20 cellular contexts compared by ENCODE assay signal in the genomic region with DNA sequence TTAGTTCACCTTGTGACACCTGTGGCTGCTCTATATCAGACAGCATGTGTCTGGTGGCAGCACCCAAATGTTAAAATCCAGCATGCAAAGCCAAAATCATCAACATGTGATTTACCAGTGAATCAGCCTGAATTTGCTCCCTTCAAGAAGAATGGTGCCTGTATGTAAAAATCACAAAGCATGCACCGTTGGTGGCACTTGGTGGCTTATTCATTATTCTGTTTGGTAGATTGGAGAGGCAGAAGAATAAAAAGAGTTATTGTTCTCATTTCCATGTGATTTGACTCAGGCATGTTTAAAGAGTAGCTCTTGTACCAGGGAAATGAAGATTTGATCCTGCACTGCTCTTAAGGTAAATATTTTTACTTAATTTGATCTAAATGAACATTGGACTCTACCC.
DNase-seq lines count a peak whose midpoint lies in the region; ATAC-seq and TF ChIP-seq lines count a peak whose summit lies in the region.
"Had no signal": no experiment of that assay in that cellular context is flagged by ENCODE, and none has a peak within 500 bp of the region (broad histone marks: within the 10 kb centered on the region; RNA-seq: fewer than 3 reads in every experiment).

No MANE protein-coding gene starts in this region.

- H3K4me1 Mint-ChIP-seq in GM23338, result peaks cover 11% of the 10 kb centered on the region
- peaks cover 14% of the 10 kb centered on the region for H3K4me1 Mint-ChIP-seq in neural progenitor cell
- peaks cover 25% of the 10 kb centered on the region for H3K4me1 Mint-ChIP-seq in progenitor cell of endocrine pancreas (ENCODE audit: low read depth)
- H3K4me1 Mint-ChIP-seq: CD14-positive monocyte; CD4-positive, alpha-beta memory T cell had no signal

- ATAC-seq in GM23338, result no peak
- ATAC-seq in GM18517 (IDR thresholded peaks at IDR 0.05; ENCODE audit: unreplicated experiment), result no peak
- ATAC-seq: A549 had no signal

- no peaks in the 10 kb centered on the region for H3K36me3 Mint-ChIP-seq in GM23338 (ENCODE audit: low read depth)
- H3K36me3 Mint-ChIP-seq in neural progenitor cell, result no peaks in the 10 kb centered on the region
- no peaks in the 10 kb centered on the region for H3K36me3 Mint-ChIP-seq in progenitor cell of endocrine pancreas (ENCODE audit: insufficient read depth)
- H3K36me3 Mint-ChIP-seq: CD14-positive monocyte; CD4-positive, alpha-beta memory T cell had no signal

- H3K4me3 ChIP-seq in GM23338 (no peak overlapping the region), neural progenitor cell (no peak overlapping the region)
- H3K4me3 ChIP-seq: A549, BLaER1 had no signal

- H3K4me1 ChIP-seq in GM23338 (ENCODE audit: insufficient read depth) (peaks cover 8% of the 10 kb centered on the region; the same call in 1 of the 2 replicates), neural progenitor cell (peaks cover 8% of the 10 kb centered on the region)
- H3K4me1 ChIP-seq: A549, BLaER1 had no signal

- DNase-seq in COLO829 (ENCODE audit: low spot score) (peak; percentile 23), GM23338 (ENCODE audit: low spot score) (no peak), NCI-H69 (lab: John Stamatoyannopoulos, UW) (peak; percentile 71), neural progenitor cell (ENCODE audit: low spot score) (no peak), progenitor cell of endocrine pancreas (ENCODE audit: low spot score, unreplicated experiment) (no peak), RPMI8226 (no peak), HK-2 (ENCODE audit: unreplicated experiment) (no peak)
- DNase-seq: AML-193; CD4-positive, alpha-beta memory T cell; DMS 273 treated with DMSO at 0.1 percent for 48 hours; DMS53; DND-41; EL; GOT3; H9; KG1 had no signal

- H3K4me3 Mint-ChIP-seq in GM23338, result no peak overlapping the region
- no peak overlapping the region for H3K4me3 Mint-ChIP-seq in neural progenitor cell
- H3K4me3 Mint-ChIP-seq in progenitor cell of endocrine pancreas (ENCODE audit: low read depth), result no peak overlapping the region
- H3K4me3 Mint-ChIP-seq: CD14-positive monocyte; CD4-positive, alpha-beta memory T cell; H9 had no signal

- H4K20me1 ChIP-seq in GM23338 (replicated peaks; ENCODE audit: insufficient read depth), result no peaks in the 10 kb centered on the region
- H4K20me1 ChIP-seq in neural progenitor cell (ENCODE audit: low read depth), result no peaks in the 10 kb centered on the region
- H4K20me1 ChIP-seq: BLaER1 had no signal

- H3K27me3 Mint-ChIP-seq in GM23338 (ENCODE audit: insufficient read depth, low read depth, poor library complexity) (no peaks in the 10 kb centered on the region), neural progenitor cell (ENCODE audit: insufficient read depth, low read depth) (no peaks in the 10 kb centered on the region), progenitor cell of endocrine pancreas (no peaks in the 10 kb centered on the region)
- H3K27me3 Mint-ChIP-seq: CD4-positive, alpha-beta memory T cell had no signal

- H3K9me3 ChIP-seq in neural progenitor cell (ENCODE audit: low read depth), result no peaks in the 10 kb centered on the region
- H3K9me3 ChIP-seq: A549, BLaER1 had no signal

- H3K27ac ChIP-seq in GM23338 (ENCODE audit: low read depth), result no peak overlapping the region
- H3K27ac ChIP-seq in neural progenitor cell, result no peak overlapping the region
- H3K27ac ChIP-seq: A549, BLaER1 had no signal

- H3K9me3 Mint-ChIP-seq in GM23338 (no peaks in the 10 kb centered on the region), neural progenitor cell (no peaks in the 10 kb centered on the region), progenitor cell of endocrine pancreas (ENCODE audit: low read depth) (no peaks in the 10 kb centered on the region)
- H3K9me3 Mint-ChIP-seq: CD4-positive, alpha-beta memory T cell; H9 had no signal

- TF ChIP-seq CTCF in GM23338 (conservative IDR thresholded peaks at IDR 0.05; ENCODE audit: low read depth in 2 of 2) (no peak), neural progenitor cell (IDR thresholded peaks at IDR 0.05) (no peak), progenitor cell of endocrine pancreas (IDR thresholded peaks at IDR 0.05; ENCODE audit: unreplicated experiment) (no peak)

- H3K79me2 ChIP-seq in GM23338 (replicated peaks; ENCODE audit: insufficient read depth), result no peaks in the 10 kb centered on the region
- no peaks in the 10 kb centered on the region for H3K79me2 ChIP-seq in neural progenitor cell (ENCODE audit: low read depth)

- H3K27me3 ChIP-seq in GM23338 (ENCODE audit: insufficient read depth) (no peaks in the 10 kb centered on the region), neural progenitor cell (no peaks in the 10 kb centered on the region)
- H3K27me3 ChIP-seq: BLaER1 had no signal

- H3K4me2 ChIP-seq in GM23338 (no peak overlapping the region; the same call in 1 of the 2 replicates), neural progenitor cell (no peak overlapping the region)
- H3K4me2 ChIP-seq: A549, BLaER1 had no signal

- no peak overlapping the region for H2AFZ ChIP-seq in GM23338
- H2AFZ ChIP-seq in neural progenitor cell (replicated peaks), result peak overlapping the region; percentile 55

- H3K27ac Mint-ChIP-seq in GM23338 (peak overlapping the region; percentile 10; the same call in 1 of the 2 replicates), neural progenitor cell (no peak overlapping the region), progenitor cell of endocrine pancreas (no peak overlapping the region)
- H3K27ac Mint-ChIP-seq: CD14-positive monocyte; CD4-positive, alpha-beta memory T cell; H9 had no signal

- no peaks in the 10 kb centered on the region for H3K36me3 ChIP-seq in GM23338 (ENCODE audit: insufficient read depth)
- H3K36me3 ChIP-seq in neural progenitor cell, result no peaks in the 10 kb centered on the region
- H3K36me3 ChIP-seq: BLaER1 had no signal

- H3F3A ChIP-seq in GM23338 (replicated peaks; ENCODE audit: low read depth), result no peaks in the 10 kb centered on the region
- H3F3A ChIP-seq in neural progenitor cell (ENCODE audit: low read depth), result no peaks in the 10 kb centered on the region

- H3K9ac ChIP-seq in neural progenitor cell, result no peak overlapping the region
- H3K9ac ChIP-seq: BLaER1 had no signal

- no peaks in the 10 kb centered on the region for H3K9me2 ChIP-seq in GM23338 (ENCODE audit: insufficient read depth)

TF ChIP-seq in GM23338, 12 proteins besides CTCF, POLR2A, EP300 and RAD21 (continues in another document):
- TF ChIP-seq NANOG (IDR thresholded peaks at IDR 0.05; ENCODE audit: borderline replicate concordance) (no peak), JUNB (IDR thresholded peaks at IDR 0.05; ENCODE audit: unreplicated experiment) (no peak), EZH2 (IDR thresholded peaks at IDR 0.05; ENCODE audit: low read depth, unreplicated experiment) (no peak), STAT1 (IDR thresholded peaks at IDR 0.05; ENCODE audit: unreplicated experiment) (no peak)
- TF ChIP-seq, protein P1, sequence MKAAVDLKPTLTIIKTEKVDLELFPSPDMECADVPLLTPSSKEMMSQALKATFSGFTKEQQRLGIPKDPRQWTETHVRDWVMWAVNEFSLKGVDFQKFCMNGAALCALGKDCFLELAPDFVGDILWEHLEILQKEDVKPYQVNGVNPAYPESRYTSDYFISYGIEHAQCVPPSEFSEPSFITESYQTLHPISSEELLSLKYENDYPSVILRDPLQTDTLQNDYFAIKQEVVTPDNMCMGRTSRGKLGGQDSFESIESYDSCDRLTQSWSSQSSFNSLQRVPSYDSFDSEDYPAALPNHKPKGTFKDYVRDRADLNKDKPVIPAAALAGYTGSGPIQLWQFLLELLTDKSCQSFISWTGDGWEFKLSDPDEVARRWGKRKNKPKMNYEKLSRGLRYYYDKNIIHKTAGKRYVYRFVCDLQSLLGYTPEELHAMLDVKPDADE (IDR thresholded peaks at IDR 0.05), result no peak
- TF ChIP-seq, protein P2, sequence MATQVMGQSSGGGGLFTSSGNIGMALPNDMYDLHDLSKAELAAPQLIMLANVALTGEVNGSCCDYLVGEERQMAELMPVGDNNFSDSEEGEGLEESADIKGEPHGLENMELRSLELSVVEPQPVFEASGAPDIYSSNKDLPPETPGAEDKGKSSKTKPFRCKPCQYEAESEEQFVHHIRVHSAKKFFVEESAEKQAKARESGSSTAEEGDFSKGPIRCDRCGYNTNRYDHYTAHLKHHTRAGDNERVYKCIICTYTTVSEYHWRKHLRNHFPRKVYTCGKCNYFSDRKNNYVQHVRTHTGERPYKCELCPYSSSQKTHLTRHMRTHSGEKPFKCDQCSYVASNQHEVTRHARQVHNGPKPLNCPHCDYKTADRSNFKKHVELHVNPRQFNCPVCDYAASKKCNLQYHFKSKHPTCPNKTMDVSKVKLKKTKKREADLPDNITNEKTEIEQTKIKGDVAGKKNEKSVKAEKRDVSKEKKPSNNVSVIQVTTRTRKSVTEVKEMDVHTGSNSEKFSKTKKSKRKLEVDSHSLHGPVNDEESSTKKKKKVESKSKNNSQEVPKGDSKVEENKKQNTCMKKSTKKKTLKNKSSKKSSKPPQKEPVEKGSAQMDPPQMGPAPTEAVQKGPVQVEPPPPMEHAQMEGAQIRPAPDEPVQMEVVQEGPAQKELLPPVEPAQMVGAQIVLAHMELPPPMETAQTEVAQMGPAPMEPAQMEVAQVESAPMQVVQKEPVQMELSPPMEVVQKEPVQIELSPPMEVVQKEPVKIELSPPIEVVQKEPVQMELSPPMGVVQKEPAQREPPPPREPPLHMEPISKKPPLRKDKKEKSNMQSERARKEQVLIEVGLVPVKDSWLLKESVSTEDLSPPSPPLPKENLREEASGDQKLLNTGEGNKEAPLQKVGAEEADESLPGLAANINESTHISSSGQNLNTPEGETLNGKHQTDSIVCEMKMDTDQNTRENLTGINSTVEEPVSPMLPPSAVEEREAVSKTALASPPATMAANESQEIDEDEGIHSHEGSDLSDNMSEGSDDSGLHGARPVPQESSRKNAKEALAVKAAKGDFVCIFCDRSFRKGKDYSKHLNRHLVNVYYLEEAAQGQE (IDR thresholded peaks at IDR 0.05; ENCODE audit: unreplicated experiment), result no peak

Comparison
In these comparisons a context has a peak if more than half of its experiments do, and no peak if none do; other contexts are left out.
1. DNase-seq: peak in COLO829 (single experiment) and NCI-H69 (single experiment); none in GM23338 (single experiment), neural progenitor cell (single experiment), progenitor cell of endocrine pancreas (single experiment), RPMI8226 (single experiment) and HK-2 (single experiment).